Comparison of ENCODE assay signal across 20 cellular contexts in genomic region chr15:96254168-96254567, GRCh38.
"Had no signal": no experiment of that assay in that cellular context is flagged by ENCODE, and none has a peak within 500 bp of the region (broad histone marks: within the 10 kb centered on the region; RNA-seq: fewer than 3 reads in every experiment).

No MANE protein-coding gene starts in this region.

- H3K4me3 ChIP-seq: body of pancreas, coronary artery, esophagus muscularis mucosa, tibial nerve had no signal

- H3K4me1 ChIP-seq: body of pancreas, tibial nerve had no signal

- ATAC-seq: activated CD8-positive, alpha-beta T cell treated with anti-CD3 and anti-CD28 coated beads for 36 hours; activated naive CD4-positive, alpha-beta T cell treated with anti-CD3 and anti-CD28 coated beads, Interleukin-2, amount 50 U/mL, for 72 hours; body of pancreas; left ventricle myocardium superior; natural killer cell treated with Interleukin-12 subunit alpha and Interleukin-12 subunit beta and Interleukin-15 and Interleukin-18, amount 100 ng/mL, for 72 hours; T-helper 17 cell had no signal

- DNase-seq: activated CD4-positive, alpha-beta T cell treated with anti-CD3 and anti-CD28 coated beads for 48 hours; activated CD8-positive, alpha-beta T cell treated with anti-CD3 and anti-CD28 coated beads for 36 hours; activated effector memory CD4-positive, alpha-beta T cell treated with anti-CD3 and anti-CD28 coated beads, Interleukin-2, amount 50 U/mL, for 16 hours; activated T-cell treated with anti-CD3 and anti-CD28 coated beads, Interleukin-2, amount 50 U/mL, for 48 hours; amniotic stem cell; body of pancreas; central memory CD4-positive, alpha-beta T cell; hypothalamus; left ventricle myocardium superior; nucleus accumbens; small intestine; stimulated activated CD4-positive, alpha-beta T cell treated with anti-CD3 and anti-CD28 coated beads, Interleukin-4, amount 100 ng/mL, for 24 hours; stimulated activated naive CD4-positive, alpha-beta T cell; substantia nigra; T-helper 17 cell had no signal

- H3K27ac ChIP-seq: body of pancreas, coronary artery, esophagus muscularis mucosa, tibial nerve had no signal

- H3K27me3 ChIP-seq: body of pancreas, esophagus muscularis mucosa, tibial nerve had no signal
